In genomic region chr17:43040655-43041054, GRCh38 we compare ENCODE assay signal across 1 cellular context.
TF ChIP-seq lines count a peak whose summit lies in the region.

No MANE protein-coding gene starts in this region.

TF ChIP-seq in HepG2, 621 proteins besides CTCF, POLR2A, EP300 and RAD21 (continues in another document):
- TF ChIP-seq FOXA1 (IDR thresholded peaks at IDR 0.05) (no peak), FOXA1 (CRISPR knock-in tag; IDR thresholded peaks at IDR 0.05) (peak; percentile 73), SOX13 (IDR thresholded peaks at IDR 0.05) (no peak; the same call in 1 of the 2 replicates), SOX13 (CRISPR knock-in tag; conservative IDR thresholded peaks at IDR 0.05 in 1 of 2, IDR thresholded peaks at IDR 0.05 in 1 of 2) (0 out of 4 replicates have a peak, but pooled peaks of 1 of the 2 experiments have one; percentile 26), TCF7 (IDR thresholded peaks at IDR 0.05; ENCODE audit: low read depth) (peak; percentile 60; the same call in 1 of the 2 replicates), ONECUT2 (CRISPR knock-in tag; IDR thresholded peaks at IDR 0.05) (no peak), FOXP1 (IDR thresholded peaks at IDR 0.05) (no peak), FOXP1 (CRISPR knock-in tag; IDR thresholded peaks at IDR 0.05) (peak; percentile 55; the same call in 1 of the 2 replicates), SOX6 (IDR thresholded peaks at IDR 0.05) (no peak), SOX6 (CRISPR knock-in tag; IDR thresholded peaks at IDR 0.05) (peak; percentile 70; the same call in 1 of the 2 replicates), HOXA3 (CRISPR knock-in tag; IDR thresholded peaks at IDR 0.05) (0 out of 2 replicates have a peak, but pooled peaks have one; percentile 17), HNF4A (CRISPR knock-in tag; IDR thresholded peaks at IDR 0.05) (peak; percentile 43; the same call in 1 of the 2 replicates), STAG1 (CRISPR knock-in tag; IDR thresholded peaks at IDR 0.05) (no peak), SMARCE1 (IDR thresholded peaks at IDR 0.05; ENCODE audit: borderline replicate concordance) (no peak), ZBTB21 (CRISPR knock-in tag; IDR thresholded peaks at IDR 0.05) (no peak), EEA1 (CRISPR knock-in tag; IDR thresholded peaks at IDR 0.05; ENCODE audit: borderline replicate concordance) (no peak), ZNF292 (CRISPR knock-in tag; IDR thresholded peaks at IDR 0.05; ENCODE audit: borderline replicate concordance, low read depth) (peak; percentile 58; the same call in 1 of the 2 replicates), PCBP2 (optimal IDR thresholded peaks at IDR 0.05; ENCODE audit: low read depth, low read length, poor library complexity, severe bottlenecking) (no peak), SAP130 (CRISPR knock-in tag; IDR thresholded peaks at IDR 0.05; ENCODE audit: low read depth) (peak; percentile 47; the same call in 1 of the 2 replicates), TBX2 (CRISPR knock-in tag; IDR thresholded peaks at IDR 0.05; ENCODE audit: borderline replicate concordance) (0 out of 2 replicates have a peak, but pooled peaks have one; percentile 12), MBD4 (IDR thresholded peaks at IDR 0.05; ENCODE audit: borderline replicate concordance, low read length) (no peak), U2AF1 (optimal IDR thresholded peaks at IDR 0.05; ENCODE audit: low read depth, low read length) (no peak), KMT2A (CRISPR knock-in tag; IDR thresholded peaks at IDR 0.05) (no peak), NR2F2 (IDR thresholded peaks at IDR 0.05; ENCODE audit: borderline replicate concordance, low read depth) (peak; percentile 68; the same call in 1 of the 2 replicates), SALL1 (CRISPR knock-in tag; IDR thresholded peaks at IDR 0.05) (peak; percentile 29; the same call in 1 of the 2 replicates), THYN1 (CRISPR knock-in tag; IDR thresholded peaks at IDR 0.05; ENCODE audit: borderline replicate concordance, low read depth) (no peak), GATAD2A (CRISPR knock-in tag; IDR thresholded peaks at IDR 0.05) (peak; percentile 69), ZBTB43 (CRISPR knock-in tag; conservative IDR thresholded peaks at IDR 0.05) (no peak), CEBPB (IDR thresholded peaks at IDR 0.05; ENCODE audit: borderline replicate concordance, low read depth, low read length) (peak; percentile 95), SP4 (CRISPR knock-in tag; IDR thresholded peaks at IDR 0.05) (0 out of 2 replicates have a peak, but pooled peaks have one; percentile 24), TRAFD1 (CRISPR knock-in tag; IDR thresholded peaks at IDR 0.05; ENCODE audit: borderline replicate concordance) (no peak), ZMYM4 (CRISPR knock-in tag; IDR thresholded peaks at IDR 0.05) (no peak), ZSCAN22 (CRISPR knock-in tag; IDR thresholded peaks at IDR 0.05) (no peak), FOXA3 (CRISPR knock-in tag; IDR thresholded peaks at IDR 0.05) (peak; percentile 63), PHF21A (CRISPR knock-in tag; IDR thresholded peaks at IDR 0.05) (0 out of 2 replicates have a peak, but pooled peaks have one; percentile 35), CEBPG (CRISPR knock-in tag; IDR thresholded peaks at IDR 0.05) (peak; percentile 73), KDM1A (CRISPR knock-in tag; IDR thresholded peaks at IDR 0.05) (no peak), ZNF567 (CRISPR knock-in tag; IDR thresholded peaks at IDR 0.05; ENCODE audit: borderline replicate concordance) (no peak), PAX8 (CRISPR knock-in tag; IDR thresholded peaks at IDR 0.05; ENCODE audit: borderline replicate concordance) (no peak)
- TF ChIP-seq, protein P1, sequence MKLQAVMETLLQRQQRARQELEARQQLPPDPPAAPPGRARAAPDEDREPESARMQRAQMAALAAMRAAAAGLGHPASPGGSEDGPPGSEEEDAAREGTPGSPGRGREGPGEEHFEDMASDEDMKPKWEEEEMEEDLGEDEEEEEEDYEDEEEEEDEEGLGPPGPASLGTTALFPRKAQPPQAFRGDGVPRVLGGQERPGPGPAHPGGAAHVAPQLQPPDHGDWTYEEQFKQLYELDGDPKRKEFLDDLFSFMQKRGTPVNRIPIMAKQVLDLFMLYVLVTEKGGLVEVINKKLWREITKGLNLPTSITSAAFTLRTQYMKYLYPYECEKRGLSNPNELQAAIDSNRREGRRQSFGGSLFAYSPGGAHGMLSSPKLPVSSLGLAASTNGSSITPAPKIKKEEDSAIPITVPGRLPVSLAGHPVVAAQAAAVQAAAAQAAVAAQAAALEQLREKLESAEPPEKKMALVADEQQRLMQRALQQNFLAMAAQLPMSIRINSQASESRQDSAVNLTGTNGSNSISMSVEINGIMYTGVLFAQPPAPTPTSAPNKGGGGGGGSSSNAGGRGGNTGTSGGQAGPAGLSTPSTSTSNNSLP (IDR thresholded peaks at IDR 0.05; ENCODE audit: low read depth, low read length), result peak; percentile 86
- TF ChIP-seq, protein P2, sequence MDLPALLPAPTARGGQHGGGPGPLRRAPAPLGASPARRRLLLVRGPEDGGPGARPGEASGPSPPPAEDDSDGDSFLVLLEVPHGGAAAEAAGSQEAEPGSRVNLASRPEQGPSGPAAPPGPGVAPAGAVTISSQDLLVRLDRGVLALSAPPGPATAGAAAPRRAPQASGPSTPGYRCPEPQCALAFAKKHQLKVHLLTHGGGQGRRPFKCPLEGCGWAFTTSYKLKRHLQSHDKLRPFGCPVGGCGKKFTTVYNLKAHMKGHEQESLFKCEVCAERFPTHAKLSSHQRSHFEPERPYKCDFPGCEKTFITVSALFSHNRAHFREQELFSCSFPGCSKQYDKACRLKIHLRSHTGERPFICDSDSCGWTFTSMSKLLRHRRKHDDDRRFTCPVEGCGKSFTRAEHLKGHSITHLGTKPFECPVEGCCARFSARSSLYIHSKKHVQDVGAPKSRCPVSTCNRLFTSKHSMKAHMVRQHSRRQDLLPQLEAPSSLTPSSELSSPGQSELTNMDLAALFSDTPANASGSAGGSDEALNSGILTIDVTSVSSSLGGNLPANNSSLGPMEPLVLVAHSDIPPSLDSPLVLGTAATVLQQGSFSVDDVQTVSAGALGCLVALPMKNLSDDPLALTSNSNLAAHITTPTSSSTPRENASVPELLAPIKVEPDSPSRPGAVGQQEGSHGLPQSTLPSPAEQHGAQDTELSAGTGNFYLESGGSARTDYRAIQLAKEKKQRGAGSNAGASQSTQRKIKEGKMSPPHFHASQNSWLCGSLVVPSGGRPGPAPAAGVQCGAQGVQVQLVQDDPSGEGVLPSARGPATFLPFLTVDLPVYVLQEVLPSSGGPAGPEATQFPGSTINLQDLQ (CRISPR knock-in tag; IDR thresholded peaks at IDR 0.05), result peak; percentile 43; the same call in 1 of the 2 replicates
- TF ChIP-seq, protein P3, sequence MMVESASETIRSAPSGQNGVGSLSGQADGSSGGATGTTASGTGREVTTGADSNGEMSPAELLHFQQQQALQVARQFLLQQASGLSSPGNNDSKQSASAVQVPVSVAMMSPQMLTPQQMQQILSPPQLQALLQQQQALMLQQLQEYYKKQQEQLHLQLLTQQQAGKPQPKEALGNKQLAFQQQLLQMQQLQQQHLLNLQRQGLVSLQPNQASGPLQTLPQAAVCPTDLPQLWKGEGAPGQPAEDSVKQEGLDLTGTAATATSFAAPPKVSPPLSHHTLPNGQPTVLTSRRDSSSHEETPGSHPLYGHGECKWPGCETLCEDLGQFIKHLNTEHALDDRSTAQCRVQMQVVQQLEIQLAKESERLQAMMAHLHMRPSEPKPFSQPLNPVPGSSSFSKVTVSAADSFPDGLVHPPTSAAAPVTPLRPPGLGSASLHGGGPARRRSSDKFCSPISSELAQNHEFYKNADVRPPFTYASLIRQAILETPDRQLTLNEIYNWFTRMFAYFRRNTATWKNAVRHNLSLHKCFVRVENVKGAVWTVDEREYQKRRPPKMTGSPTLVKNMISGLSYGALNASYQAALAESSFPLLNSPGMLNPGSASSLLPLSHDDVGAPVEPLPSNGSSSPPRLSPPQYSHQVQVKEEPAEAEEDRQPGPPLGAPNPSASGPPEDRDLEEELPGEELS (CRISPR knock-in tag; IDR thresholded peaks at IDR 0.05), result peak; percentile 37; the same call in 1 of the 2 replicates
- TF ChIP-seq, protein P4, sequence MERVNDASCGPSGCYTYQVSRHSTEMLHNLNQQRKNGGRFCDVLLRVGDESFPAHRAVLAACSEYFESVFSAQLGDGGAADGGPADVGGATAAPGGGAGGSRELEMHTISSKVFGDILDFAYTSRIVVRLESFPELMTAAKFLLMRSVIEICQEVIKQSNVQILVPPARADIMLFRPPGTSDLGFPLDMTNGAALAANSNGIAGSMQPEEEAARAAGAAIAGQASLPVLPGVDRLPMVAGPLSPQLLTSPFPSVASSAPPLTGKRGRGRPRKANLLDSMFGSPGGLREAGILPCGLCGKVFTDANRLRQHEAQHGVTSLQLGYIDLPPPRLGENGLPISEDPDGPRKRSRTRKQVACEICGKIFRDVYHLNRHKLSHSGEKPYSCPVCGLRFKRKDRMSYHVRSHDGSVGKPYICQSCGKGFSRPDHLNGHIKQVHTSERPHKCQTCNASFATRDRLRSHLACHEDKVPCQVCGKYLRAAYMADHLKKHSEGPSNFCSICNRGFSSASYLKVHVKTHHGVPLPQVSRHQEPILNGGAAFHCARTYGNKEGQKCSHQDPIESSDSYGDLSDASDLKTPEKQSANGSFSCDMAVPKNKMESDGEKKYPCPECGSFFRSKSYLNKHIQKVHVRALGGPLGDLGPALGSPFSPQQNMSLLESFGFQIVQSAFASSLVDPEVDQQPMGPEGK (CRISPR knock-in tag; IDR thresholded peaks at IDR 0.05), result no peak
- TF ChIP-seq, protein P5, sequence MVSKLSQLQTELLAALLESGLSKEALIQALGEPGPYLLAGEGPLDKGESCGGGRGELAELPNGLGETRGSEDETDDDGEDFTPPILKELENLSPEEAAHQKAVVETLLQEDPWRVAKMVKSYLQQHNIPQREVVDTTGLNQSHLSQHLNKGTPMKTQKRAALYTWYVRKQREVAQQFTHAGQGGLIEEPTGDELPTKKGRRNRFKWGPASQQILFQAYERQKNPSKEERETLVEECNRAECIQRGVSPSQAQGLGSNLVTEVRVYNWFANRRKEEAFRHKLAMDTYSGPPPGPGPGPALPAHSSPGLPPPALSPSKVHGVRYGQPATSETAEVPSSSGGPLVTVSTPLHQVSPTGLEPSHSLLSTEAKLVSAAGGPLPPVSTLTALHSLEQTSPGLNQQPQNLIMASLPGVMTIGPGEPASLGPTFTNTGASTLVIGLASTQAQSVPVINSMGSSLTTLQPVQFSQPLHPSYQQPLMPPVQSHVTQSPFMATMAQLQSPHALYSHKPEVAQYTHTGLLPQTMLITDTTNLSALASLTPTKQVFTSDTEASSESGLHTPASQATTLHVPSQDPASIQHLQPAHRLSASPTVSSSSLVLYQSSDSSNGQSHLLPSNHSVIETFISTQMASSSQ (IDR thresholded peaks at IDR 0.05; ENCODE audit: low read depth), result peak; percentile 43; the same call in 1 of the 2 replicates
- TF ChIP-seq, protein P5 (CRISPR knock-in tag; IDR thresholded peaks at IDR 0.05; ENCODE audit: borderline replicate concordance), result no peak
- TF ChIP-seq, protein P6, sequence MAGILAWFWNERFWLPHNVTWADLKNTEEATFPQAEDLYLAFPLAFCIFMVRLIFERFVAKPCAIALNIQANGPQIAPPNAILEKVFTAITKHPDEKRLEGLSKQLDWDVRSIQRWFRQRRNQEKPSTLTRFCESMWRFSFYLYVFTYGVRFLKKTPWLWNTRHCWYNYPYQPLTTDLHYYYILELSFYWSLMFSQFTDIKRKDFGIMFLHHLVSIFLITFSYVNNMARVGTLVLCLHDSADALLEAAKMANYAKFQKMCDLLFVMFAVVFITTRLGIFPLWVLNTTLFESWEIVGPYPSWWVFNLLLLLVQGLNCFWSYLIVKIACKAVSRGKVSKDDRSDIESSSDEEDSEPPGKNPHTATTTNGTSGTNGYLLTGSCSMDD (CRISPR knock-in tag; IDR thresholded peaks at IDR 0.05), result no peak
